ENCODE assay signal across 8 cellular contexts in the genomic region with DNA sequence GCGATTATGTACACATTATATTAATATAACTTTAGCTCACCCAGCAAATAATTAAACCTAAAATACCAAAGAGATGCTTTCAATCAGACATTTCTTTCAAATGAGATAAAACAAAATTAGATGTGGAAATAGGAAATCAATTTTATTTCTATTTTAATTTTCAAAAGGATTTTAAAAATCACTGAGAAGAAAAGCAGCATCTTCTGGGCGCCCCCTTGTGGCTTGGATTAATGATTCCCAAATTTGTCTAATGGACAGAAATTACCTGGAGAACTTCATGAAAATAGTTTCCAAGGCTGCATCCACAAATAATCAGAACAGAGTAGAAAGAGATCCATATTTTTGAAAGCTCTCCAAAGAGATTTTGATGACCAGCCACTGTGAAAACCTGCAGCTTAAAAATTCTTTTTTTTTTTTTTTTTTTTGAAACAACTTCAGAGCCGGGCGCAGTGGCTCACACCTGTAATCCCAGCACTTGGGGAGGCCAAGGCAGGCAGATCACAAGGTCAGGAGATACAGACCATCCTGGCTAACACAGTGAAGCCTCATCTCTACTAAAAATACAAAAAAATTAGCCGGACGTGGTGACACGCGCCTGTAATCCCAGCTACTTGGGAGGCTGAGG. TPM values are rescaled to one million over a fixed set of nuclear protein-coding genes. Genes with fewer than 3 reads are reported as not detected.
A peak's percentile ranks its signal among the peaks of the same experiment; 100 is the strongest.
DNase-seq lines count a peak whose midpoint lies in the region; ATAC-seq and TF ChIP-seq lines count a peak whose summit lies in the region.

No MANE protein-coding gene starts in this region.

- TF ChIP-seq POLR2A in tibial nerve (IDR thresholded peaks at IDR 0.05) = no peak

- H3K4me1 ChIP-seq in SJCRH30 (peaks cover 13% of the 10 kb centered on the region), tibial nerve (no peaks in the 10 kb centered on the region)

- TF ChIP-seq CTCF in GM10248 (IDR thresholded peaks at IDR 0.05; ENCODE audit: control extremely low read depth, extremely low read depth, low read depth, missing control alignments) = peak; percentile 74
- TF ChIP-seq CTCF in tibial nerve (IDR thresholded peaks at IDR 0.05) = peak; percentile 57 to 84 (median 59)

- no peaks in the 10 kb centered on the region for H3K9me3 ChIP-seq in SJCRH30 (replicated peaks)
- no peaks in the 10 kb centered on the region for H3K9me3 ChIP-seq in tibial nerve

- H3K27ac ChIP-seq in SJCRH30 = no peak overlapping the region
- no peak overlapping the region for H3K27ac ChIP-seq in tibial nerve

- no peak overlapping the region for H3K4me3 ChIP-seq in SJCRH30
- H3K4me3 ChIP-seq in tibial nerve = no peak overlapping the region

- CTCF ChIA-PET in GM10248 (lab: Yijun Ruan, JAX) = interaction anchor here (0.7 to 4.9 kb wide), 32 partner anchors 8 to 534 kb away, joined by 3 to 56 read pairs (median 4); partner anchors contain the start of gene C9orf85

- peak; percentile 12 for DNase-seq in AG08396 (ENCODE audit: low spot score)
- DNase-seq in GM10248 (ENCODE audit: extremely low spot score) = no peak
- peak; percentile 27 to 71 for DNase-seq in SJCRH30
- peak; percentile 49 for DNase-seq in cerebellar cortex (ENCODE audit: low spot score)
- DNase-seq in lung microvascular endothelial cell (ENCODE audit: low read depth in 2 of 2) = peak; percentile 44 to 66
- DNase-seq in tibial nerve (ENCODE audit: low spot score in 2 of 2) = peak in 1 of 2 donors; percentile 50
- no peak for DNase-seq in OCI-M2 (lab: John Stamatoyannopoulos, UW; ENCODE audit: unreplicated experiment)

- POLR2A ChIA-PET in GM10248 (lab: Yijun Ruan, JAX) = interaction anchor here (0.6 kb wide), 1 partner anchor 92 kb away, joined by 3 read pairs; the partner anchor contains the start of gene ABHD17B

- 85% methylated on average over 8 of the region's 8 CpGs for WGBS in tibial nerve, 2 donors

- H3K27me3 ChIP-seq in SJCRH30 (no peaks in the 10 kb centered on the region), tibial nerve (no peaks in the 10 kb centered on the region)

- TF ChIP-seq EP300 in tibial nerve (IDR thresholded peaks at IDR 0.05) = no peak

- no peak for ATAC-seq in HG02798 (IDR thresholded peaks at IDR 0.05; ENCODE audit: poor library complexity, unreplicated experiment)

- H3K36me3 ChIP-seq in SJCRH30 (no peaks in the 10 kb centered on the region), tibial nerve (no peaks in the 10 kb centered on the region)

RNA-seq across cellular contexts. Expression of gene CEMIP2, which starts 50.9 kb away (rescaled TPM):
- total RNA-seq in SJCRH30 (2014; rRNA removed; shearing (Covaris generic)) = 41.0 and 42.2 TPM in 2 replicates
- total RNA-seq in lung microvascular endothelial cell (340 and 660 TPM in 2 replicates), tibial nerve (100 to 1,000 TPM; 107 to 126 (median 118) TPM)

Comparison
In these comparisons a context has a peak if more than half of its experiments do, and no peak if none do; other contexts are left out.
1. DNase-seq: peak in AG08396 (single experiment), SJCRH30 (2 of 2), cerebellar cortex (single experiment) and lung microvascular endothelial cell (2 of 2); none in GM10248 (single experiment) and OCI-M2 (single experiment).